In the genomic region with DNA sequence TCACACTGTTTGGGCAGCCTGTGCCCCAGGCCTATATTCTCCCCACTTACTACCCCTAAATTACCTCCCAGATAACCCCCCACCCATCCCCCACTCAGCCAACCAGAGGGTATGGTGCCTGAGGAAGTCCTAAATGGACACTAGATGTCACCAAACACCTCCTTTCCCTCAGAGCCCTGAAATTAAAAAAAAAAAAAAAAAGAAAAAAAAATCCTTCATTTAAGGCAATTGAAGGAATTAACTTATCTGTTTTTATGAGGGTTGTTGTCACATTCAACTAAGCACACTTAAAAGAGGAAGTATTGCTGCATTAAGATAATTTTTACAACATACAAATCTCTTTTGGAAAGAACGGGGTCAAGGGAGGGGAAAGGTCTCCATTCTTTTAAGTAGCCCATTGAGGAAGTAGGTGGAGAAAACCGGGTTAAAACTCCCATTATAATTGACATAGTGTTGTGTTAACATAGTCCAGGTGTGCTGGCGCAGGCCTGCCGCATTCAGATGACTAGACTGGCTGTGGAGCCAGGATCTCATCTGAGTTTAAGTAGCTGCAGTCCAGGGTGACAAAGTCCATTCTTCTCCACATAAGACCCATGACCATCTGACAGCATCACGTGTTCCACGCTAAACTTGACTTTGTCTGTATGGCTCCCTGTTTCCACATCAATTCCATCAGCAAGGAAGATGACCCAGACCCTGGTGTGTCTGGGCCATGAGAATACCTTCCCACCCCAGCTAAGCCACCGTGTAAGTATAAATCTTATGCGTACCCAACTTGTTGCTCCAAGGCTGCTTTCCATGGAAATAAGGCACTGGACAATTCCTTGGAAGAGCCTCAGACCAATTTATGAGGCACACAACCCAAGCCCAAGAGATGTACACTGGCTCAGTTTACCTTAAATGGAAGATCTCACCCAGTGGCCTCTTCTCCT, we compare ENCODE assay signal across 1 cellular context.
TF ChIP-seq lines count a peak whose summit lies in the region.

No MANE protein-coding gene starts in this region.

TF ChIP-seq in HEK293, 187 proteins besides CTCF, POLR2A, EP300 and RAD21 (continued from another document):
- peak; percentile 37; the same call in 1 of the 2 replicates for TF ChIP-seq ZNF324 (tag by site-specific recombination; IDR thresholded peaks at IDR 0.05)
- TF ChIP-seq, protein P1, sequence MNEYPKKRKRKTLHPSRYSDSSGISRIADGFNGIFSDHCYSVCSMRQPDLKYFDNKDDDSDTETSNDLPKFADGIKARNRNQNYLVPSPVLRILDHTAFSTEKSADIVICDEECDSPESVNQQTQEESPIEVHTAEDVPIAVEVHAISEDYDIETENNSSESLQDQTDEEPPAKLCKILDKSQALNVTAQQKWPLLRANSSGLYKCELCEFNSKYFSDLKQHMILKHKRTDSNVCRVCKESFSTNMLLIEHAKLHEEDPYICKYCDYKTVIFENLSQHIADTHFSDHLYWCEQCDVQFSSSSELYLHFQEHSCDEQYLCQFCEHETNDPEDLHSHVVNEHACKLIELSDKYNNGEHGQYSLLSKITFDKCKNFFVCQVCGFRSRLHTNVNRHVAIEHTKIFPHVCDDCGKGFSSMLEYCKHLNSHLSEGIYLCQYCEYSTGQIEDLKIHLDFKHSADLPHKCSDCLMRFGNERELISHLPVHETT (tag by site-specific recombination; IDR thresholded peaks at IDR 0.05): 0 out of 2 replicates have a peak, but pooled peaks have one; percentile 13
- 0 out of 2 replicates have a peak, but pooled peaks have one; percentile 22 for TF ChIP-seq ZNF341 (tag by site-specific recombination; IDR thresholded peaks at IDR 0.05; ENCODE audit: low read depth)
- TF ChIP-seq ZSCAN23 (tag by site-specific recombination; IDR thresholded peaks at IDR 0.05): no peak
- TF ChIP-seq, protein P2, sequence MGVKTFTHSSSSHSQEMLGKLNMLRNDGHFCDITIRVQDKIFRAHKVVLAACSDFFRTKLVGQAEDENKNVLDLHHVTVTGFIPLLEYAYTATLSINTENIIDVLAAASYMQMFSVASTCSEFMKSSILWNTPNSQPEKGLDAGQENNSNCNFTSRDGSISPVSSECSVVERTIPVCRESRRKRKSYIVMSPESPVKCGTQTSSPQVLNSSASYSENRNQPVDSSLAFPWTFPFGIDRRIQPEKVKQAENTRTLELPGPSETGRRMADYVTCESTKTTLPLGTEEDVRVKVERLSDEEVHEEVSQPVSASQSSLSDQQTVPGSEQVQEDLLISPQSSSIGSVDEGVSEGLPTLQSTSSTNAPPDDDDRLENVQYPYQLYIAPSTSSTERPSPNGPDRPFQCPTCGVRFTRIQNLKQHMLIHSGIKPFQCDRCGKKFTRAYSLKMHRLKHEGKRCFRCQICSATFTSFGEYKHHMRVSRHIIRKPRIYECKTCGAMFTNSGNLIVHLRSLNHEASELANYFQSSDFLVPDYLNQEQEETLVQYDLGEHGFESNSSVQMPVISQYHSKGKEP (tag by site-specific recombination; IDR thresholded peaks at IDR 0.05): 0 out of 2 replicates have a peak, but pooled peaks have one; percentile 3
- TF ChIP-seq, protein P3, sequence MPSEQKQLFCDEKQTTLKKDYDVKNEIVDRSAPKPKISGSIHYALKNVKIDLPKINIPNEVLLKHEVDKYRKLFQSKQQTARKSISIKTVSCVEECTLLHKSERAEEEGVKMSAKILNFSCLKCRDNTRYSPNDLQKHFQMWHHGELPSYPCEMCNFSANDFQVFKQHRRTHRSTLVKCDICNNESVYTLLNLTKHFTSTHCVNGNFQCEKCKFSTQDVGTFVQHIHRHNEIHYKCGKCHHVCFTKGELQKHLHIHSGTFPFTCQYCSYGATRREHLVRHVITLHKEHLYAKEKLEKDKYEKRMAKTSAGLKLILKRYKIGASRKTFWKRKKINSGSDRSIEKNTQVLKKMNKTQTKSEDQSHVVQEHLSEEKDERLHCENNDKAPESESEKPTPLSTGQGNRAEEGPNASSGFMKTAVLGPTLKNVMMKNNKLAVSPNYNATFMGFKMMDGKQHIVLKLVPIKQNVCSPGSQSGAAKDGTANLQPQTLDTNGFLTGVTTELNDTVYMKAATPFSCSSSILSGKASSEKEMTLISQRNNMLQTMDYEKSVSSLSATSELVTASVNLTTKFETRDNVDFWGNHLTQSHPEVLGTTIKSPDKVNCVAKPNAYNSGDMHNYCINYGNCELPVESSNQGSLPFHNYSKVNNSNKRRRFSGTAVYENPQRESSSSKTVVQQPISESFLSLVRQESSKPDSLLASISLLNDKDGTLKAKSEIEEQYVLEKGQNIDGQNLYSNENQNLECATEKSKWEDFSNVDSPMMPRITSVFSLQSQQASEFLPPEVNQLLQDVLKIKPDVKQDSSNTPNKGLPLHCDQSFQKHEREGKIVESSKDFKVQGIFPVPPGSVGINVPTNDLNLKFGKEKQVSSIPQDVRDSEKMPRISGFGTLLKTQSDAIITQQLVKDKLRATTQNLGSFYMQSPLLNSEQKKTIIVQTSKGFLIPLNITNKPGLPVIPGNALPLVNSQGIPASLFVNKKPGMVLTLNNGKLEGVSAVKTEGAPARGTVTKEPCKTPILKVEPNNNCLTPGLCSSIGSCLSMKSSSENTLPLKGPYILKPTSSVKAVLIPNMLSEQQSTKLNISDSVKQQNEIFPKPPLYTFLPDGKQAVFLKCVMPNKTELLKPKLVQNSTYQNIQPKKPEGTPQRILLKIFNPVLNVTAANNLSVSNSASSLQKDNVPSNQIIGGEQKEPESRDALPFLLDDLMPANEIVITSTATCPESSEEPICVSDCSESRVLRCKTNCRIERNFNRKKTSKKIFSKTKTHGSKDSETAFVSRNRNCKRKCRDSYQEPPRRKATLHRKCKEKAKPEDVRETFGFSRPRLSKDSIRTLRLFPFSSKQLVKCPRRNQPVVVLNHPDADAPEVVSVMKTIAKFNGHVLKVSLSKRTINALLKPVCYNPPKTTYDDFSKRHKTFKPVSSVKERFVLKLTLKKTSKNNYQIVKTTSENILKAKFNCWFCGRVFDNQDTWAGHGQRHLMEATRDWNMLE (tag by site-specific recombination; conservative IDR thresholded peaks at IDR 0.05; ENCODE audit: low read depth): no peak
- TF ChIP-seq ZNF221 (tag by site-specific recombination; IDR thresholded peaks at IDR 0.05; ENCODE audit: borderline replicate concordance): no peak
- TF ChIP-seq BCL11B (tag by site-specific recombination; IDR thresholded peaks at IDR 0.05; ENCODE audit: low read depth): 0 out of 2 replicates have a peak, but pooled peaks have one; percentile 23
- 0 out of 2 replicates have a peak, but pooled peaks have one; percentile 55 for TF ChIP-seq ZNF843 (tag by site-specific recombination; IDR thresholded peaks at IDR 0.05)
- peak; percentile 38; the same call in 1 of the 2 replicates for TF ChIP-seq SP7 (tag by site-specific recombination; IDR thresholded peaks at IDR 0.05)
- peak; percentile 56; the same call in 1 of the 2 replicates for TF ChIP-seq SCRT1 (tag by site-specific recombination; IDR thresholded peaks at IDR 0.05; ENCODE audit: borderline replicate concordance)
